ENCODE assay signal across 1 cellular context in the genomic region with DNA sequence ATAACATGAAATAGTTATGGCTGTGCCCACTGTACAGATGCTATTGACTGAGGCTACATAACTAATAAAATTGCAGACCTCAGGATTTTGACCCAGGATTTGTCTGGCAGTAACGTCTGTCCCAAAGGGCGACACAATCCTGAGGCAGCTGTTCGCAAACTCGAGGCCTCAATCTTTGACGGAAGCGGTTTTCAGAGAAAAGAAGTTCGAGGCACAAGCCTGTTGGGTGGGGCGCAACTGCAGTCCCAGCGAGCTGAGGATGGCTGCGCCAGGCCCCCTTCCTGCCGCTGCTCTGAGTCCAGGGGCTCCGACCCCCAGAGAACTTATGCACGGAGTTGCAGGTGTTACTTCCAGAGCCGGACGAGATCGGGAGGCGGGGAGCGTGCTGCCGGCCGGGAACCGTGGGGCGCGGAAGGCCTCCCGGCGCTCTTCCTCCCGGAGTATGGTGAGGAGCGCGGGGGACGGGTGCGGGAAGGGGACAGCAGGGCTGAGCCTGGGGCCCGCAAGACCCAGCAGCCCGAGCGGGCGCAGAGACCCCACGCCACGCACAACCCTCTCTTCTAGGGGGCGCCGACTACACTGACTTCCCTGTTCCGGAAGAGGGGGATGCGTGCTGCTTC.
A peak's percentile ranks its signal among the peaks of the same experiment; 100 is the strongest.
TF ChIP-seq lines count a peak whose summit lies in the region.

A gene (plus strand): TSS at position 242 of the 620 bp plus-strand sequence. CDS start 18 bp downstream, at position 260.

TF ChIP-seq in GM12878, 131 proteins besides CTCF, POLR2A, EP300 and RAD21 (continued from another document and continues in another):
- TF ChIP-seq, protein P1, sequence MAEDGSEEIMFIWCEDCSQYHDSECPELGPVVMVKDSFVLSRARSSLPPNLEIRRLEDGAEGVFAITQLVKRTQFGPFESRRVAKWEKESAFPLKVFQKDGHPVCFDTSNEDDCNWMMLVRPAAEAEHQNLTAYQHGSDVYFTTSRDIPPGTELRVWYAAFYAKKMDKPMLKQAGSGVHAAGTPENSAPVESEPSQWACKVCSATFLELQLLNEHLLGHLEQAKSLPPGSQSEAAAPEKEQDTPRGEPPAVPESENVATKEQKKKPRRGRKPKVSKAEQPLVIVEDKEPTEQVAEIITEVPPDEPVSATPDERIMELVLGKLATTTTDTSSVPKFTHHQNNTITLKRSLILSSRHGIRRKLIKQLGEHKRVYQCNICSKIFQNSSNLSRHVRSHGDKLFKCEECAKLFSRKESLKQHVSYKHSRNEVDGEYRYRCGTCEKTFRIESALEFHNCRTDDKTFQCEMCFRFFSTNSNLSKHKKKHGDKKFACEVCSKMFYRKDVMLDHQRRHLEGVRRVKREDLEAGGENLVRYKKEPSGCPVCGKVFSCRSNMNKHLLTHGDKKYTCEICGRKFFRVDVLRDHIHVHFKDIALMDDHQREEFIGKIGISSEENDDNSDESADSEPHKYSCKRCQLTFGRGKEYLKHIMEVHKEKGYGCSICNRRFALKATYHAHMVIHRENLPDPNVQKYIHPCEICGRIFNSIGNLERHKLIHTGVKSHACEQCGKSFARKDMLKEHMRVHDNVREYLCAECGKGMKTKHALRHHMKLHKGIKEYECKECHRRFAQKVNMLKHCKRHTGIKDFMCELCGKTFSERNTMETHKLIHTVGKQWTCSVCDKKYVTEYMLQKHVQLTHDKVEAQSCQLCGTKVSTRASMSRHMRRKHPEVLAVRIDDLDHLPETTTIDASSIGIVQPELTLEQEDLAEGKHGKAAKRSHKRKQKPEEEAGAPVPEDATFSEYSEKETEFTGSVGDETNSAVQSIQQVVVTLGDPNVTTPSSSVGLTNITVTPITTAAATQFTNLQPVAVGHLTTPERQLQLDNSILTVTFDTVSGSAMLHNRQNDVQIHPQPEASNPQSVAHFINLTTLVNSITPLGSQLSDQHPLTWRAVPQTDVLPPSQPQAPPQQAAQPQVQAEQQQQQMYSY (CRISPR knock-in tag; IDR thresholded peaks at IDR 0.05), result no peak
- TF ChIP-seq MYB (IDR thresholded peaks at IDR 0.05; ENCODE audit: borderline replicate concordance, low read depth, low read length) (no peak), NFIC (IDR thresholded peaks at IDR 0.05; ENCODE audit: low read depth, low read length) (no peak), TCF7 (IDR thresholded peaks at IDR 0.05; ENCODE audit: borderline replicate concordance) (no peak), SMAD5 (IDR thresholded peaks at IDR 0.05; ENCODE audit: low read depth) (no peak), ATF7 (IDR thresholded peaks at IDR 0.05; ENCODE audit: low read depth) (no peak), KLF5 (IDR thresholded peaks at IDR 0.05; ENCODE audit: partially characterized antibody) (no peak), STAT3 (IDR thresholded peaks at IDR 0.05; ENCODE audit: low read depth, low read length) (no peak), ZNF384 (IDR thresholded peaks at IDR 0.05; ENCODE audit: borderline replicate concordance, low read depth, low read length) (peak; percentile 37; the same call in 1 of the 2 replicates), MEF2B (IDR thresholded peaks at IDR 0.05; ENCODE audit: partially characterized antibody, poor library complexity, severe bottlenecking) (no peak), BRCA1 (IDR thresholded peaks at IDR 0.05; ENCODE audit: low read depth, low read length) (no peak), CBX3 (IDR thresholded peaks at IDR 0.05; ENCODE audit: borderline replicate concordance, low read depth) (no peak), RELA (IDR thresholded peaks at IDR 0.05; ENCODE audit: borderline replicate concordance, partially characterized antibody) (no peak), PAX5 (IDR thresholded peaks at IDR 0.05; ENCODE audit: borderline replicate concordance, low read depth, low read length) (no peak), BMI1 (IDR thresholded peaks at IDR 0.05; ENCODE audit: borderline replicate concordance) (no peak), CEBPB (IDR thresholded peaks at IDR 0.05; ENCODE audit: borderline replicate concordance in 1 of 2, low read depth in 2 of 2, low read length in 2 of 2) (no peak), HDAC6 (IDR thresholded peaks at IDR 0.05; ENCODE audit: unreplicated experiment) (no peak), MEF2A (IDR thresholded peaks at IDR 0.05; ENCODE audit: insufficient read depth, low read depth, low read length) (no peak), ZNF207 (IDR thresholded peaks at IDR 0.05; ENCODE audit: borderline replicate concordance) (no peak), POU2F2 (IDR thresholded peaks at IDR 0.05; ENCODE audit: borderline replicate concordance, low read depth, low read length) (no peak), TCF3 (IDR thresholded peaks at IDR 0.05; ENCODE audit: borderline replicate concordance, insufficient read depth, low read depth, low read length) (peak; percentile 19; the same call in 1 of the 2 replicates), SUPT20H (IDR thresholded peaks at IDR 0.05; ENCODE audit: borderline replicate concordance, control insufficient read depth, low read depth, low read length) (no peak), WRNIP1 (IDR thresholded peaks at IDR 0.05; ENCODE audit: borderline replicate concordance, low read depth, low read length) (no peak), ZZZ3 (IDR thresholded peaks at IDR 0.05; ENCODE audit: control insufficient read depth, insufficient read length, low read depth) (no peak), ZNF622 (IDR thresholded peaks at IDR 0.05) (no peak), GABPA (IDR thresholded peaks at IDR 0.05; ENCODE audit: low read depth) (no peak), MXI1 (IDR thresholded peaks at IDR 0.05; ENCODE audit: low read depth, low read length) (no peak), JUND (IDR thresholded peaks at IDR 0.05; ENCODE audit: low read depth, low read length) (no peak), FOXM1 (IDR thresholded peaks at IDR 0.05; ENCODE audit: low read depth, low read length) (no peak), RFX5 (IDR thresholded peaks at IDR 0.05; ENCODE audit: low read depth, low read length) (no peak), HDAC2 (IDR thresholded peaks at IDR 0.05) (no peak), IKZF2 (IDR thresholded peaks at IDR 0.05) (peak; percentile 74 to 78), TBL1XR1 (IDR thresholded peaks at IDR 0.05; ENCODE audit: low read depth, low read length) (no peak), EZH2 (IDR thresholded peaks at IDR 0.05; ENCODE audit: borderline replicate concordance, control insufficient read depth, low read depth, low read length) (no peak), RBBP5 (conservative IDR thresholded peaks at IDR 0.05) (no peak), SP1 (IDR thresholded peaks at IDR 0.05; ENCODE audit: low read depth, low read length) (no peak), NRF1 (conservative IDR thresholded peaks at IDR 0.05; ENCODE audit: low read depth, low read length) (no peak), CHD1 (IDR thresholded peaks at IDR 0.05; ENCODE audit: low read depth, low read length) (no peak), DPF2 (IDR thresholded peaks at IDR 0.05) (peak; percentile 64), NR2C1 (IDR thresholded peaks at IDR 0.05) (no peak)
- TF ChIP-seq, protein P2, sequence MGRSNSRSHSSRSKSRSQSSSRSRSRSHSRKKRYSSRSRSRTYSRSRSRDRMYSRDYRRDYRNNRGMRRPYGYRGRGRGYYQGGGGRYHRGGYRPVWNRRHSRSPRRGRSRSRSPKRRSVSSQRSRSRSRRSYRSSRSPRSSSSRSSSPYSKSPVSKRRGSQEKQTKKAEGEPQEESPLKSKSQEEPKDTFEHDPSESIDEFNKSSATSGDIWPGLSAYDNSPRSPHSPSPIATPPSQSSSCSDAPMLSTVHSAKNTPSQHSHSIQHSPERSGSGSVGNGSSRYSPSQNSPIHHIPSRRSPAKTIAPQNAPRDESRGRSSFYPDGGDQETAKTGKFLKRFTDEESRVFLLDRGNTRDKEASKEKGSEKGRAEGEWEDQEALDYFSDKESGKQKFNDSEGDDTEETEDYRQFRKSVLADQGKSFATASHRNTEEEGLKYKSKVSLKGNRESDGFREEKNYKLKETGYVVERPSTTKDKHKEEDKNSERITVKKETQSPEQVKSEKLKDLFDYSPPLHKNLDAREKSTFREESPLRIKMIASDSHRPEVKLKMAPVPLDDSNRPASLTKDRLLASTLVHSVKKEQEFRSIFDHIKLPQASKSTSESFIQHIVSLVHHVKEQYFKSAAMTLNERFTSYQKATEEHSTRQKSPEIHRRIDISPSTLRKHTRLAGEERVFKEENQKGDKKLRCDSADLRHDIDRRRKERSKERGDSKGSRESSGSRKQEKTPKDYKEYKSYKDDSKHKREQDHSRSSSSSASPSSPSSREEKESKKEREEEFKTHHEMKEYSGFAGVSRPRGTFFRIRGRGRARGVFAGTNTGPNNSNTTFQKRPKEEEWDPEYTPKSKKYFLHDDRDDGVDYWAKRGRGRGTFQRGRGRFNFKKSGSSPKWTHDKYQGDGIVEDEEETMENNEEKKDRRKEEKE (IDR thresholded peaks at IDR 0.05), result no peak; the same call in 1 of the 2 replicates
- TF ChIP-seq, protein P3, sequence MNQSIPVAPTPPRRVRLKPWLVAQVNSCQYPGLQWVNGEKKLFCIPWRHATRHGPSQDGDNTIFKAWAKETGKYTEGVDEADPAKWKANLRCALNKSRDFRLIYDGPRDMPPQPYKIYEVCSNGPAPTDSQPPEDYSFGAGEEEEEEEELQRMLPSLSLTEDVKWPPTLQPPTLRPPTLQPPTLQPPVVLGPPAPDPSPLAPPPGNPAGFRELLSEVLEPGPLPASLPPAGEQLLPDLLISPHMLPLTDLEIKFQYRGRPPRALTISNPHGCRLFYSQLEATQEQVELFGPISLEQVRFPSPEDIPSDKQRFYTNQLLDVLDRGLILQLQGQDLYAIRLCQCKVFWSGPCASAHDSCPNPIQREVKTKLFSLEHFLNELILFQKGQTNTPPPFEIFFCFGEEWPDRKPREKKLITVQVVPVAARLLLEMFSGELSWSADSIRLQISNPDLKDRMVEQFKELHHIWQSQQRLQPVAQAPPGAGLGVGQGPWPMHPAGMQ (IDR thresholded peaks at IDR 0.05; ENCODE audit: borderline replicate concordance), result no peak
- TF ChIP-seq, protein P4, sequence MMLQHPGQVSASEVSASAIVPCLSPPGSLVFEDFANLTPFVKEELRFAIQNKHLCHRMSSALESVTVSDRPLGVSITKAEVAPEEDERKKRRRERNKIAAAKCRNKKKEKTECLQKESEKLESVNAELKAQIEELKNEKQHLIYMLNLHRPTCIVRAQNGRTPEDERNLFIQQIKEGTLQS (IDR thresholded peaks at IDR 0.05; ENCODE audit: borderline replicate concordance, extremely low read depth, low read depth, low read length), result no peak
- TF ChIP-seq, protein P5, sequence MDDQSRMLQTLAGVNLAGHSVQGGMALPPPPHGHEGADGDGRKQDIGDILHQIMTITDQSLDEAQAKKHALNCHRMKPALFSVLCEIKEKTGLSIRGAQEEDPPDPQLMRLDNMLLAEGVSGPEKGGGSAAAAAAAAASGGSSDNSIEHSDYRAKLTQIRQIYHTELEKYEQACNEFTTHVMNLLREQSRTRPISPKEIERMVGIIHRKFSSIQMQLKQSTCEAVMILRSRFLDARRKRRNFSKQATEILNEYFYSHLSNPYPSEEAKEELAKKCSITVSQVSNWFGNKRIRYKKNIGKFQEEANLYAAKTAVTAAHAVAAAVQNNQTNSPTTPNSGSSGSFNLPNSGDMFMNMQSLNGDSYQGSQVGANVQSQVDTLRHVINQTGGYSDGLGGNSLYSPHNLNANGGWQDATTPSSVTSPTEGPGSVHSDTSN (IDR thresholded peaks at IDR 0.05; ENCODE audit: insufficient replicate concordance, low read depth, low read length), result no peak
- TF ChIP-seq, protein P6, sequence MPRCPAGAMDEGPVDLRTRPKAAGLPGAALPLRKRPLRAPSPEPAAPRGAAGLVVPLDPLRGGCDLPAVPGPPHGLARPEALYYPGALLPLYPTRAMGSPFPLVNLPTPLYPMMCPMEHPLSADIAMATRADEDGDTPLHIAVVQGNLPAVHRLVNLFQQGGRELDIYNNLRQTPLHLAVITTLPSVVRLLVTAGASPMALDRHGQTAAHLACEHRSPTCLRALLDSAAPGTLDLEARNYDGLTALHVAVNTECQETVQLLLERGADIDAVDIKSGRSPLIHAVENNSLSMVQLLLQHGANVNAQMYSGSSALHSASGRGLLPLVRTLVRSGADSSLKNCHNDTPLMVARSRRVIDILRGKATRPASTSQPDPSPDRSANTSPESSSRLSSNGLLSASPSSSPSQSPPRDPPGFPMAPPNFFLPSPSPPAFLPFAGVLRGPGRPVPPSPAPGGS (IDR thresholded peaks at IDR 0.05; ENCODE audit: borderline replicate concordance, insufficient read depth, low read depth, low read length, poor library complexity, severe bottlenecking), result no peak
- TF ChIP-seq, protein P7, sequence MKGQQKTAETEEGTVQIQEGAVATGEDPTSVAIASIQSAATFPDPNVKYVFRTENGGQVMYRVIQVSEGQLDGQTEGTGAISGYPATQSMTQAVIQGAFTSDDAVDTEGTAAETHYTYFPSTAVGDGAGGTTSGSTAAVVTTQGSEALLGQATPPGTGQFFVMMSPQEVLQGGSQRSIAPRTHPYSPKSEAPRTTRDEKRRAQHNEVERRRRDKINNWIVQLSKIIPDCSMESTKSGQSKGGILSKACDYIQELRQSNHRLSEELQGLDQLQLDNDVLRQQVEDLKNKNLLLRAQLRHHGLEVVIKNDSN (IDR thresholded peaks at IDR 0.05; ENCODE audit: borderline replicate concordance, extremely low read length, insufficient read depth, low read depth, low read length), result no peak
- TF ChIP-seq, protein P8, sequence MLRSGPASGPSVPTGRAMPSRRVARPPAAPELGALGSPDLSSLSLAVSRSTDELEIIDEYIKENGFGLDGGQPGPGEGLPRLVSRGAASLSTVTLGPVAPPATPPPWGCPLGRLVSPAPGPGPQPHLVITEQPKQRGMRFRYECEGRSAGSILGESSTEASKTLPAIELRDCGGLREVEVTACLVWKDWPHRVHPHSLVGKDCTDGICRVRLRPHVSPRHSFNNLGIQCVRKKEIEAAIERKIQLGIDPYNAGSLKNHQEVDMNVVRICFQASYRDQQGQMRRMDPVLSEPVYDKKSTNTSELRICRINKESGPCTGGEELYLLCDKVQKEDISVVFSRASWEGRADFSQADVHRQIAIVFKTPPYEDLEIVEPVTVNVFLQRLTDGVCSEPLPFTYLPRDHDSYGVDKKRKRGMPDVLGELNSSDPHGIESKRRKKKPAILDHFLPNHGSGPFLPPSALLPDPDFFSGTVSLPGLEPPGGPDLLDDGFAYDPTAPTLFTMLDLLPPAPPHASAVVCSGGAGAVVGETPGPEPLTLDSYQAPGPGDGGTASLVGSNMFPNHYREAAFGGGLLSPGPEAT (IDR thresholded peaks at IDR 0.05; ENCODE audit: low read depth), result peak; percentile 17; the same call in 1 of the 2 replicates
- TF ChIP-seq, protein P9, sequence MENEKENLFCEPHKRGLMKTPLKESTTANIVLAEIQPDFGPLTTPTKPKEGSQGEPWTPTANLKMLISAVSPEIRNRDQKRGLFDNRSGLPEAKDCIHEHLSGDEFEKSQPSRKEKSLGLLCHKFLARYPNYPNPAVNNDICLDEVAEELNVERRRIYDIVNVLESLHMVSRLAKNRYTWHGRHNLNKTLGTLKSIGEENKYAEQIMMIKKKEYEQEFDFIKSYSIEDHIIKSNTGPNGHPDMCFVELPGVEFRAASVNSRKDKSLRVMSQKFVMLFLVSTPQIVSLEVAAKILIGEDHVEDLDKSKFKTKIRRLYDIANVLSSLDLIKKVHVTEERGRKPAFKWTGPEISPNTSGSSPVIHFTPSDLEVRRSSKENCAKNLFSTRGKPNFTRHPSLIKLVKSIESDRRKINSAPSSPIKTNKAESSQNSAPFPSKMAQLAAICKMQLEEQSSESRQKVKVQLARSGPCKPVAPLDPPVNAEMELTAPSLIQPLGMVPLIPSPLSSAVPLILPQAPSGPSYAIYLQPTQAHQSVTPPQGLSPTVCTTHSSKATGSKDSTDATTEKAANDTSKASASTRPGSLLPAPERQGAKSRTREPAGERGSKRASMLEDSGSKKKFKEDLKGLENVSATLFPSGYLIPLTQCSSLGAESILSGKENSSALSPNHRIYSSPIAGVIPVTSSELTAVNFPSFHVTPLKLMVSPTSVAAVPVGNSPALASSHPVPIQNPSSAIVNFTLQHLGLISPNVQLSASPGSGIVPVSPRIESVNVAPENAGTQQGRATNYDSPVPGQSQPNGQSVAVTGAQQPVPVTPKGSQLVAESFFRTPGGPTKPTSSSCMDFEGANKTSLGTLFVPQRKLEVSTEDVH (IDR thresholded peaks at IDR 0.05; ENCODE audit: low read depth, partially characterized antibody), result no peak
